Comparison of ENCODE assay signal across 8 cellular contexts in genomic region chr20:18566892-18567738, GRCh38. TPM values are rescaled to one million over a fixed set of nuclear protein-coding genes. Genes with fewer than 3 reads are reported as not detected.
DNase-seq lines count a peak whose midpoint lies in the region; ATAC-seq and TF ChIP-seq lines count a peak whose summit lies in the region.

Gene SMIM26, plus strand, starts transcription at chr20:18567432. Its CDS starts 47 bp downstream, at chr20:18567479.

- peaks cover 4% of the 10 kb centered on the region for H3K79me1 ChIP-seq in trophoblast cell (ENCODE audit: low read length)

- H3K27me3 ChIP-seq in cardiac muscle cell: no peaks in the 10 kb centered on the region
- no peaks in the 10 kb centered on the region for H3K27me3 ChIP-seq in trophoblast cell (ENCODE audit: insufficient read depth, low read length)
- no peaks in the 10 kb centered on the region for H3K27me3 ChIP-seq in transverse colon

- H3K4me3 ChIP-seq in GM12865 (ENCODE audit: low read depth, low read length): peak within 1 kb of the TSS; percentile 89
- H3K4me3 ChIP-seq in cardiac muscle cell: peak within 1 kb of the TSS; percentile 68
- peak within 1 kb of the TSS; percentile 92 for H3K4me3 ChIP-seq in trophoblast cell (ENCODE audit: low read depth, low read length)
- peak within 1 kb of the TSS; percentile 60 to 77 (median 64) for H3K4me3 ChIP-seq in transverse colon

- no peaks in the 10 kb centered on the region for H3K27me3 Mint-ChIP-seq in activated naive CD8-positive, alpha-beta T cell treated with anti-CD3 and anti-CD28 coated beads, Interleukin-2, amount 50 U/mL, for 24 hours

- H3K4me1 Mint-ChIP-seq in activated naive CD8-positive, alpha-beta T cell treated with anti-CD3 and anti-CD28 coated beads, Interleukin-2, amount 50 U/mL, for 24 hours: peaks cover 19% of the 10 kb centered on the region

- peak within 1 kb of the TSS; percentile 89 for H3K4ac ChIP-seq in trophoblast cell (ENCODE audit: low read depth, low read length)

- peak within 1 kb of the TSS; percentile 99 for H4K8ac ChIP-seq in trophoblast cell (ENCODE audit: low read depth, low read length)

- no peaks in the 10 kb centered on the region for H3K9me3 ChIP-seq in cardiac muscle cell (ENCODE audit: low read depth)
- H3K9me3 ChIP-seq in trophoblast cell (ENCODE audit: insufficient read depth, low read depth, low read length): no peaks in the 10 kb centered on the region
- H3K9me3 ChIP-seq in transverse colon: no peaks in the 10 kb centered on the region

- no peak within 1 kb of the TSS for H2BK12ac ChIP-seq in trophoblast cell (ENCODE audit: low read length)

- peak within 1 kb of the TSS; percentile 95 for H3K27ac Mint-ChIP-seq in activated naive CD8-positive, alpha-beta T cell treated with anti-CD3 and anti-CD28 coated beads, Interleukin-2, amount 50 U/mL, for 24 hours

- in situ Hi-C loops in transverse colon (cut with MboI; ENCODE audit: low pct_ligation_motif_present in 1 of 4, low pct_unique_long_range_greater_than_20kb in 1 of 4, low sequenced_read_pairs in 3 of 4): no loop called here

- TF ChIP-seq EP300 in transverse colon (IDR thresholded peaks at IDR 0.05; ENCODE audit: low read depth): no peak

- H3K36me3 ChIP-seq in cardiac muscle cell (peaks cover 12% of the 10 kb centered on the region), trophoblast cell (ENCODE audit: control insufficient read depth in 1 of 2, insufficient read depth in 2 of 2, low read length in 2 of 2) (peaks cover 9 to 15% of the 10 kb centered on the region in 2 experiments), transverse colon (peaks cover 0 to 13% (median 4%) of the 10 kb centered on the region in 4 donors)

- H3K27ac ChIP-seq in cardiac muscle cell: peak within 1 kb of the TSS; percentile 86
- H3K27ac ChIP-seq in trophoblast cell (ENCODE audit: low read depth, low read length): peak within 1 kb of the TSS; percentile 66
- H3K27ac ChIP-seq in transverse colon: peak within 1 kb of the TSS; percentile 76 to 92 (median 84)

- no CpG with 5 or more reads among the region's 51 CpGs for WGBS in trophoblast cell (ENCODE audit: extremely low coverage, insufficient coverage, insufficient read length)
- 0% methylated on average over 10 to 51 of the region's 51 CpGs for WGBS in transverse colon (ENCODE audit: low coverage in 1 of 2), 2 donors

- H2BK5ac ChIP-seq in trophoblast cell (ENCODE audit: low read depth, low read length, poor library complexity): peak within 1 kb of the TSS; percentile 86

- ATAC-seq in HG02763 (IDR thresholded peaks at IDR 0.05; ENCODE audit: unreplicated experiment): peak; percentile 99
- peak; percentile 99 for ATAC-seq in activated naive CD8-positive, alpha-beta T cell treated with anti-CD3 and anti-CD28 coated beads, Interleukin-2, amount 50 U/mL, for 24 hours

- H2AFZ ChIP-seq in trophoblast cell (ENCODE audit: insufficient read depth, low read length, poor library complexity): peak within 1 kb of the TSS; percentile 99

- H3K4me1 ChIP-seq in cardiac muscle cell (ENCODE audit: low read depth) (peaks cover 5% of the 10 kb centered on the region), trophoblast cell (ENCODE audit: control insufficient read depth in 1 of 2, insufficient read depth in 2 of 2, low read length in 2 of 2) (peaks cover 0 to 2% of the 10 kb centered on the region in 2 experiments), transverse colon (peaks cover 0 to 17% (median 12%) of the 10 kb centered on the region in 4 donors)

- intact Hi-C loops in transverse colon (cut with DNase I; ENCODE audit: low total_unique reads): no loop called here

- peak within 1 kb of the TSS; percentile 97 for H3K14ac ChIP-seq in trophoblast cell (ENCODE audit: low read length)

- peak within 1 kb of the TSS; percentile 92 for H3K9ac ChIP-seq in trophoblast cell (ENCODE audit: low read length)

- H3K4me2 ChIP-seq in trophoblast cell (ENCODE audit: low read length): peak within 1 kb of the TSS; percentile 92

- peak within 1 kb of the TSS; percentile 97 for H3K18ac ChIP-seq in trophoblast cell (ENCODE audit: low read length)

- H4K12ac ChIP-seq in trophoblast cell (ENCODE audit: low read depth, low read length): peak within 1 kb of the TSS; percentile 99

- peak within 1 kb of the TSS; percentile 82 for H2AK5ac ChIP-seq in trophoblast cell (ENCODE audit: low read length)

- H3K79me2 ChIP-seq in trophoblast cell (ENCODE audit: control insufficient read depth, insufficient read depth, low read length, poor library complexity): peaks cover 5% of the 10 kb centered on the region

- peak within 1 kb of the TSS; percentile 97 for H3K4me3 Mint-ChIP-seq in activated naive CD8-positive, alpha-beta T cell treated with anti-CD3 and anti-CD28 coated beads, Interleukin-2, amount 50 U/mL, for 24 hours

- H3K23ac ChIP-seq in trophoblast cell (ENCODE audit: low read length): no peak within 1 kb of the TSS

- DNase-seq in GM12865 (ENCODE audit: low read depth) (peak; percentile 97), NCI-H1417 treated with DMSO at 0.1 percent for 48 hours (lab: John Stamatoyannopoulos, UW) (peak; percentile 53), SW480 (ENCODE audit: low spot score) (peak; percentile 90), cardiac muscle cell (ENCODE audit: low read depth in 1 of 2, low spot score in 1 of 2) (peak; percentile 91 to 93), trophoblast cell (peak; percentile 92 to 93), transverse colon (peak; percentile 95)
- DNase-seq in activated naive CD8-positive, alpha-beta T cell treated with anti-CD3 and anti-CD28 coated beads, Interleukin-2, amount 50 U/mL, for 24 hours: peak; percentile 96

- H4K91ac ChIP-seq in trophoblast cell (ENCODE audit: low read depth, low read length): peak within 1 kb of the TSS; percentile 97

- H3K36me3 Mint-ChIP-seq in activated naive CD8-positive, alpha-beta T cell treated with anti-CD3 and anti-CD28 coated beads, Interleukin-2, amount 50 U/mL, for 24 hours (ENCODE audit: low read depth): peaks cover 28% of the 10 kb centered on the region

- no peaks in the 10 kb centered on the region for H3K9me3 Mint-ChIP-seq in activated naive CD8-positive, alpha-beta T cell treated with anti-CD3 and anti-CD28 coated beads, Interleukin-2, amount 50 U/mL, for 24 hours

- no peak for TF ChIP-seq CTCF in GM12865 (IDR thresholded peaks at IDR 0.05; ENCODE audit: insufficient read depth, low read depth, low read length, missing control alignments)
- TF ChIP-seq CTCF in cardiac muscle cell (IDR thresholded peaks at IDR 0.05; ENCODE audit: low read depth, low read length): no peak
- no peak for TF ChIP-seq CTCF in transverse colon (IDR thresholded peaks at IDR 0.05)

- TF ChIP-seq POLR2A in transverse colon (IDR thresholded peaks at IDR 0.05): peak; percentile 57

- H2BK120ac ChIP-seq in trophoblast cell (ENCODE audit: insufficient read depth, low read length, poor library complexity): peak within 1 kb of the TSS; percentile 83

RNA-seq across cellular contexts. Expression of gene SMIM26, which starts in this region (rescaled TPM):
- total RNA-seq in cardiac muscle cell (152 and 213 TPM in 2 replicates), transverse colon (100 to 1,000 TPM in 1 of 4 donors, 10 to 100 TPM in 2, 1 to 10 TPM in 1; 4.8 to 127 (median 58.6) TPM)
- polyA plus RNA-seq in cardiac muscle cell: 158 and 167 TPM in 2 replicates
- 155 and 156 TPM in 2 replicates for polyA plus RNA-seq in trophoblast cell (2013)

Comparison
In these comparisons a context has a peak if more than half of its experiments do, and no peak if none do; other contexts are left out.
1. Peak in every context shown above with its lines: DNase-seq, ATAC-seq, H3K4me3 ChIP-seq and H3K27ac ChIP-seq.